ENCODE assay signal across 1 cellular context in the genomic region with DNA sequence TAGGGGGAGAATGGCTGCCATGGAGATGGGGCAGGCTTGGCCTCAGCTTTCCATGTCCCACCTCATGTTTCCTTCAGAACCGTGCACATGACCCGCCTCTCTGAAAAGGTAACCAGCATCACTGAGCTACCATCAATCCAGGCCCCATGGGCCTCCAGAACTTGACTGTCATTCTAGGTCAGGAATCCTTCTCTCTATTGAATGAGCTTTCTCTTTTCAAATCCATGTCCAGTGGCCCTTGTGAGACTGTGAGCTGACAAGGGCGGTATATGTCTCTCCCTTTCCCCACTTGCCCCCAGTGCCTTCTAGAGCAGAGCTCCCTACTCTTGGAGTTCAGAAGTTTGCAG.
TF ChIP-seq lines count a peak whose summit lies in the region.

No MANE protein-coding gene starts in this region.

TF ChIP-seq in HepG2, 621 proteins besides CTCF, POLR2A, EP300 and RAD21:
- TF ChIP-seq SKI (IDR thresholded peaks at IDR 0.05; ENCODE audit: partially characterized antibody) (no peak), RAD51 (IDR thresholded peaks at IDR 0.05; ENCODE audit: borderline replicate concordance) (no peak), GFI1 (CRISPR knock-in tag; IDR thresholded peaks at IDR 0.05; ENCODE audit: borderline replicate concordance) (no peak), ZBTB20 (CRISPR knock-in tag; IDR thresholded peaks at IDR 0.05; ENCODE audit: borderline replicate concordance, low read depth) (no peak)
- TF ChIP-seq, protein P1, sequence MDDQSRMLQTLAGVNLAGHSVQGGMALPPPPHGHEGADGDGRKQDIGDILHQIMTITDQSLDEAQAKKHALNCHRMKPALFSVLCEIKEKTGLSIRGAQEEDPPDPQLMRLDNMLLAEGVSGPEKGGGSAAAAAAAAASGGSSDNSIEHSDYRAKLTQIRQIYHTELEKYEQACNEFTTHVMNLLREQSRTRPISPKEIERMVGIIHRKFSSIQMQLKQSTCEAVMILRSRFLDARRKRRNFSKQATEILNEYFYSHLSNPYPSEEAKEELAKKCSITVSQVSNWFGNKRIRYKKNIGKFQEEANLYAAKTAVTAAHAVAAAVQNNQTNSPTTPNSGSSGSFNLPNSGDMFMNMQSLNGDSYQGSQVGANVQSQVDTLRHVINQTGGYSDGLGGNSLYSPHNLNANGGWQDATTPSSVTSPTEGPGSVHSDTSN (CRISPR knock-in tag; IDR thresholded peaks at IDR 0.05; ENCODE audit: borderline replicate concordance) = no peak
